ENCODE assay signal across 21 cellular contexts in the genomic region with DNA sequence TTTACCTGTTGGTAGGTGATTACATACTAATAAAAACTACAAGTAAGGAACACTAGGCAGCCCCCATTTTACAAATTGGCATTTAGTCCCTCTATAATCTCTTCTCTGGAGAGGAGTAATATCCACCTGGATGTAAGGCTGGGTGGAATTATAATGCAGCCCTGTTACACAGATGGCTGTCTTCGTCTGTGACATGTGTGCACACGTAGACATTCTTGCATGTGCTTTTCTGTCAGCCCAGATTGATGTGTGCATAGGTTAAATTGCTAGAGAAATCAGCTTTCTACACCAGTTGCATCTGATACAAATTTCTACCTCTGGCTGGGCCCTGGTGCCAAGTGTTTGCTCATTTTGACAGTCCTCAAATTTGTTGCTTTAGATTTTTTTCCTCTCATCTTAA.
A peak's percentile ranks its signal among the peaks of the same experiment; 100 is the strongest.
DNase-seq lines count a peak whose midpoint lies in the region; TF ChIP-seq lines count a peak whose summit lies in the region.
"Had no signal": no experiment of that assay in that cellular context is flagged by ENCODE, and none has a peak within 500 bp of the region (broad histone marks: within the 10 kb centered on the region; RNA-seq: fewer than 3 reads in every experiment).

No MANE protein-coding gene starts in this region.

- no peak for TF ChIP-seq RAD21 in neural cell (conservative IDR thresholded peaks at IDR 0.05)

- H3K36me3 ChIP-seq in neural cell (ENCODE audit: insufficient read depth, low read length), result no peaks in the 10 kb centered on the region
- H3K36me3 ChIP-seq: BE2C; BLaER1 treated with 17β-estradiol and CSF1 and Interleukin-3, amounts not matched to agents 10 nM and 100 nM; HAP-1 had no signal

- peak; percentile 94 for TF ChIP-seq EP300 in neural cell (conservative IDR thresholded peaks at IDR 0.05; ENCODE audit: poor library complexity, severe bottlenecking)

- H2AFZ ChIP-seq in neural cell (ENCODE audit: low read depth, low read length), result no peak overlapping the region

- no peak overlapping the region for H3K9ac ChIP-seq in neural cell (ENCODE audit: low read length)
- H3K9ac ChIP-seq: BLaER1 treated with 17β-estradiol and CSF1 and Interleukin-3, amounts not matched to agents 10 nM and 100 nM had no signal

- no peak for TF ChIP-seq CTCF in neural cell (IDR thresholded peaks at IDR 0.05; ENCODE audit: poor library complexity, severe bottlenecking)

- no peaks in the 10 kb centered on the region for H3F3A ChIP-seq in neural cell (ENCODE audit: insufficient read depth, low read length, poor library complexity, severe bottlenecking)

- H3K27me3 ChIP-seq in neural cell (ENCODE audit: insufficient read depth, low read depth, low read length), result no peaks in the 10 kb centered on the region
- H3K27me3 ChIP-seq: BE2C; BLaER1 treated with 17β-estradiol and CSF1 and Interleukin-3, amounts not matched to agents 10 nM and 100 nM had no signal

- DNase-seq in NCI-H1694 treated with DMSO at 0.1 percent for 48 hours (lab: John Stamatoyannopoulos, UW) (peak; percentile 20), NCI-H1694 (lab: John Stamatoyannopoulos, UW) (no peak), NCI-H82 (lab: John Stamatoyannopoulos, UW) (peak; percentile 48), NCI-H82 treated with DMSO at 0.1 percent for 48 hours (lab: John Stamatoyannopoulos, UW; ENCODE audit: unreplicated experiment) (no peak), GM19240 (ENCODE audit: insufficient read length, low spot score) (no peak)
- DNase-seq: 8988T; ACHN; AML-193; BE2C; CD4-positive, alpha-beta T cell; CD8-positive, alpha-beta memory T cell; DMS79; EL; GDM1; GOT3; HFFc6 had no signal

- no peaks in the 10 kb centered on the region for H3K79me2 ChIP-seq in neural cell (replicated peaks; ENCODE audit: insufficient read depth, low read length)

- no peak overlapping the region for H3K4me3 ChIP-seq in neural cell (ENCODE audit: low read length)
- H3K4me3 ChIP-seq: A549; BLaER1 treated with 17β-estradiol and CSF1 and Interleukin-3, amounts not matched to agents 10 nM and 100 nM; GM12878; HAP-1 had no signal

- H3K9me3 ChIP-seq in neural cell (ENCODE audit: low read length), result no peaks in the 10 kb centered on the region
- H3K9me3 ChIP-seq: A549, BE2C, HAP-1 had no signal

- no peaks in the 10 kb centered on the region for H4K20me1 ChIP-seq in neural cell (ENCODE audit: insufficient read depth)
- H4K20me1 ChIP-seq: BLaER1 treated with 17β-estradiol and CSF1 and Interleukin-3, amounts not matched to agents 10 nM and 100 nM had no signal

- peak overlapping the region; percentile 17 for H3K27ac ChIP-seq in neural cell (ENCODE audit: low read length)
- H3K27ac ChIP-seq: A549; BLaER1 treated with 17β-estradiol and CSF1 and Interleukin-3, amounts not matched to agents 10 nM and 100 nM had no signal

- no peaks in the 10 kb centered on the region for H3K9me2 ChIP-seq in neural cell (ENCODE audit: insufficient read depth, low read length)

- no peak overlapping the region for H3K4me2 ChIP-seq in neural cell (ENCODE audit: low read length)
- H3K4me2 ChIP-seq: A549; BLaER1 treated with 17β-estradiol and CSF1 and Interleukin-3, amounts not matched to agents 10 nM and 100 nM had no signal

TF ChIP-seq in neural cell, 6 proteins besides CTCF, POLR2A, EP300 and RAD21:
- peak; percentile 90 for TF ChIP-seq POLR2AphosphoS5 (IDR thresholded peaks at IDR 0.05)
- peak; percentile 60 for TF ChIP-seq MXI1 (conservative IDR thresholded peaks at IDR 0.05; ENCODE audit: poor library complexity, severe bottlenecking)
- TF ChIP-seq SMC3 (conservative IDR thresholded peaks at IDR 0.05; ENCODE audit: poor library complexity), result no peak
- TF ChIP-seq, protein P1, sequence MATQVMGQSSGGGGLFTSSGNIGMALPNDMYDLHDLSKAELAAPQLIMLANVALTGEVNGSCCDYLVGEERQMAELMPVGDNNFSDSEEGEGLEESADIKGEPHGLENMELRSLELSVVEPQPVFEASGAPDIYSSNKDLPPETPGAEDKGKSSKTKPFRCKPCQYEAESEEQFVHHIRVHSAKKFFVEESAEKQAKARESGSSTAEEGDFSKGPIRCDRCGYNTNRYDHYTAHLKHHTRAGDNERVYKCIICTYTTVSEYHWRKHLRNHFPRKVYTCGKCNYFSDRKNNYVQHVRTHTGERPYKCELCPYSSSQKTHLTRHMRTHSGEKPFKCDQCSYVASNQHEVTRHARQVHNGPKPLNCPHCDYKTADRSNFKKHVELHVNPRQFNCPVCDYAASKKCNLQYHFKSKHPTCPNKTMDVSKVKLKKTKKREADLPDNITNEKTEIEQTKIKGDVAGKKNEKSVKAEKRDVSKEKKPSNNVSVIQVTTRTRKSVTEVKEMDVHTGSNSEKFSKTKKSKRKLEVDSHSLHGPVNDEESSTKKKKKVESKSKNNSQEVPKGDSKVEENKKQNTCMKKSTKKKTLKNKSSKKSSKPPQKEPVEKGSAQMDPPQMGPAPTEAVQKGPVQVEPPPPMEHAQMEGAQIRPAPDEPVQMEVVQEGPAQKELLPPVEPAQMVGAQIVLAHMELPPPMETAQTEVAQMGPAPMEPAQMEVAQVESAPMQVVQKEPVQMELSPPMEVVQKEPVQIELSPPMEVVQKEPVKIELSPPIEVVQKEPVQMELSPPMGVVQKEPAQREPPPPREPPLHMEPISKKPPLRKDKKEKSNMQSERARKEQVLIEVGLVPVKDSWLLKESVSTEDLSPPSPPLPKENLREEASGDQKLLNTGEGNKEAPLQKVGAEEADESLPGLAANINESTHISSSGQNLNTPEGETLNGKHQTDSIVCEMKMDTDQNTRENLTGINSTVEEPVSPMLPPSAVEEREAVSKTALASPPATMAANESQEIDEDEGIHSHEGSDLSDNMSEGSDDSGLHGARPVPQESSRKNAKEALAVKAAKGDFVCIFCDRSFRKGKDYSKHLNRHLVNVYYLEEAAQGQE (IDR thresholded peaks at IDR 0.05; ENCODE audit: borderline replicate concordance), result no peak
TF ChIP-seq in neural cell: peak in this region for 2.

Comparison
In these comparisons a context has a peak if more than half of its experiments do, and no peak if none do; other contexts are left out.
1. DNase-seq: peak in NCI-H1694 treated with DMSO at 0.1 percent for 48 hours (single experiment) and NCI-H82 (single experiment); none in NCI-H1694 (single experiment), NCI-H82 treated with DMSO at 0.1 percent for 48 hours (single experiment) and GM19240 (single experiment).